ENCODE assay signal across 20 cellular contexts in genomic region chr2:57884281-57884680, GRCh38.
"Had no signal": no experiment of that assay in that cellular context is flagged by ENCODE, and none has a peak within 500 bp of the region (broad histone marks: within the 10 kb centered on the region; RNA-seq: fewer than 3 reads in every experiment).

No MANE protein-coding gene starts in this region.

- DNase-seq: activated CD4-positive, alpha-beta T cell treated with anti-CD3 and anti-CD28 coated beads for 4 hours; activated CD8-positive, alpha-beta memory T cell treated with anti-CD3 and anti-CD28 coated beads, Interleukin-2, amount 50 U/mL, for 4 hours; activated CD8-positive, alpha-beta T cell treated with anti-CD3 and anti-CD28 coated beads for 36 hours; aorta; caudate nucleus; colonic mucosa; Kasumi-1; NCI-H1105 treated with DMSO at 0.1 percent for 48 hours; NCI-H1436 treated with DMSO at 0.1 percent for 48 hours; NCI-H1930; NCI-H510A treated with DMSO at 0.1 percent for 48 hours; NCI-H774; NK-92 treated with Interleukin-12 subunit alpha and Interleukin-12 subunit beta, amount 100 ng/mL, for 24 hours; OCI-M1; Peyer's patch; Right ventricle myocardium superior; SJCRH30 had no signal

- H3K9me3 ChIP-seq: breast epithelium, colonic mucosa, Peyer's patch, SJCRH30 had no signal

- H3K36me3 ChIP-seq: breast epithelium, colonic mucosa, Peyer's patch, SJCRH30 had no signal

- ATAC-seq: activated CD4-positive, CD25-positive, alpha-beta regulatory T cell treated with anti-CD3 and anti-CD28 coated beads, Interleukin-2, amount 50 U/mL, for 24 hours; activated CD8-positive, alpha-beta T cell treated with anti-CD3 and anti-CD28 coated beads for 36 hours had no signal

- H3K27ac ChIP-seq: breast epithelium, colonic mucosa, Peyer's patch, RWPE1, SJCRH30 had no signal

- H3K4me3 ChIP-seq: breast epithelium, colonic mucosa, Peyer's patch, SJCRH30 had no signal

- H3K27me3 ChIP-seq: breast epithelium, colonic mucosa, Peyer's patch, SJCRH30 had no signal

- H3K4me1 ChIP-seq: breast epithelium, colonic mucosa, Peyer's patch, SJCRH30 had no signal
